Comparison of ENCODE assay signal across 24 cellular contexts in the genomic region with DNA sequence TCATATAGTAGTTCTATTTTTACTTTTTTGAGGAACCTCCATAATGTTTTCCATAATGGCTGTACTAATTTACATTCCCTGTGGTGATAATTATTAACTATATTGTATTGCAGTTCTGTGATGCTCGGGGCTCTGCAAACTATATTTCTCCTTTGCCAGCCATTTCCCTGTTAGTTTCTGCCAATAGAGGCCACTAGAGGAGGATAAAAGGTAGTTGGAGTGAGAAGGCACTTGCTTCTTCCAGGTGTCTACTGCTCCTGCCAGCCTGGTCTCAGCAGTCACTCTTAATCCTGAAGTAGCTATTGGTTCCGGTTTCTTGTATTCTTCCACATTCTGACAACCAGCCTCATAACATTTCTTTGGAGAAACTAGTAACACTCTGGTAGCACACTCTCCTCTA.
DNase-seq lines count a peak whose midpoint lies in the region; ATAC-seq, FAIRE-seq and TF ChIP-seq lines count a peak whose summit lies in the region.
"Had no signal": no experiment of that assay in that cellular context is flagged by ENCODE, and none has a peak within 500 bp of the region (broad histone marks: within the 10 kb centered on the region; RNA-seq: fewer than 3 reads in every experiment).

No MANE protein-coding gene starts in this region.

- ATAC-seq in WTC11: peak; percentile 65
- no peak for ATAC-seq in left ventricle myocardium superior
- ATAC-seq: heart left ventricle; naive thymus-derived CD8-positive, alpha-beta T cell; stimulated activated naive CD8-positive, alpha-beta T cell treated with anti-CD3 and anti-CD28 coated beads, Interleukin-15, amount 100 ng/mL, for 72 hours had no signal

- DNase-seq in DMS 273 (lab: John Stamatoyannopoulos, UW; ENCODE audit: unreplicated experiment): peak; percentile 8
- no peak for DNase-seq in DMS 273 treated with DMSO at 0.1 percent for 48 hours (lab: John Stamatoyannopoulos, UW)
- no peak for DNase-seq in WTC11 (ENCODE audit: low spot score)
- no peak for DNase-seq in kidney
- no peak for DNase-seq in SKM-1 (lab: John Stamatoyannopoulos, UW; ENCODE audit: unreplicated experiment)
- DNase-seq in GOT3 (lab: John Stamatoyannopoulos, UW): no peak
- DNase-seq in left ventricle myocardium superior: no peak
- DNase-seq: 8988T; amniotic stem cell; GF-D8; heart left ventricle; naive thymus-derived CD8-positive, alpha-beta T cell; NCI-H1436 treated with DMSO at 0.1 percent for 48 hours; NCI-H446; pancreas; sigmoid colon; stimulated activated naive CD8-positive, alpha-beta T cell treated with anti-CD3 and anti-CD28 coated beads, Interleukin-15, amount 100 ng/mL, for 72 hours; transverse colon had no signal

- H3K4me3 ChIP-seq in kidney (ENCODE audit: low read length in 2 of 2): no peak overlapping the region
- H3K4me3 ChIP-seq: BLaER1, HAP-1, heart left ventricle, pancreas, sigmoid colon, transverse colon had no signal

- FAIRE-seq in kidney (lab: Jason Lieb, UNC): no peak
- FAIRE-seq: D721Med, GM19239, pancreas had no signal

- no peaks in the 10 kb centered on the region for H3K4me1 ChIP-seq in kidney (ENCODE audit: control insufficient read depth in 1 of 2, insufficient read depth in 1 of 2, low read depth in 1 of 2, low read length in 2 of 2)
- H3K4me1 ChIP-seq: BLaER1, HAP-1, pancreas, transverse colon had no signal

- peaks cover 9% of the 10 kb centered on the region for H3K9me3 Mint-ChIP-seq in WTC11

- H3K27ac Mint-ChIP-seq in WTC11: no peak overlapping the region
- H3K27ac Mint-ChIP-seq: memory B cell; naive thymus-derived CD8-positive, alpha-beta T cell; stimulated activated naive CD8-positive, alpha-beta T cell treated with anti-CD3 and anti-CD28 coated beads, Interleukin-15, amount 100 ng/mL, for 72 hours had no signal

- H3K36me3 ChIP-seq in kidney (ENCODE audit: control insufficient read depth in 1 of 2, insufficient read depth in 2 of 2, low read length in 2 of 2): no peaks in the 10 kb centered on the region
- H3K36me3 ChIP-seq: BLaER1, HAP-1, heart left ventricle, pancreas, sigmoid colon, transverse colon had no signal

- peaks cover 17% of the 10 kb centered on the region for H3K4me1 Mint-ChIP-seq in WTC11
- H3K4me1 Mint-ChIP-seq: memory B cell; naive thymus-derived CD8-positive, alpha-beta T cell; stimulated activated naive CD8-positive, alpha-beta T cell treated with anti-CD3 and anti-CD28 coated beads, Interleukin-15, amount 100 ng/mL, for 72 hours had no signal

- H3K27me3 Mint-ChIP-seq in WTC11 (ENCODE audit: low read depth): no peaks in the 10 kb centered on the region
- H3K27me3 Mint-ChIP-seq: stimulated activated naive CD8-positive, alpha-beta T cell treated with anti-CD3 and anti-CD28 coated beads, Interleukin-15, amount 100 ng/mL, for 72 hours had no signal

- TF ChIP-seq CTCF in WTC11 (IDR thresholded peaks at IDR 0.05): no peak
- peak; percentile 12 for TF ChIP-seq CTCF in kidney (IDR thresholded peaks at IDR 0.05; ENCODE audit: borderline replicate concordance, extremely low read depth, insufficient read depth)

- no peak overlapping the region for H3K27ac ChIP-seq in kidney (ENCODE audit: low read depth in 2 of 2, low read length in 2 of 2)
- H3K27ac ChIP-seq: BLaER1, heart left ventricle, pancreas, sigmoid colon, transverse colon had no signal

- CTCF ChIA-PET in WTC11 (lab: Charles Lee): interaction anchor here (0.7 to 1.4 kb wide), 2 partner anchors 15 to 137 kb away, joined by 3 to 4 read pairs; no protein-coding TSS in a partner anchor

- intact Hi-C loops in kidney (cut with DNase I) (no loop called here), left ventricle myocardium superior (cut with micrococcal nuclease) (no loop called here)

- H3K4me3 Mint-ChIP-seq in WTC11: no peak overlapping the region
- H3K4me3 Mint-ChIP-seq: memory B cell; naive thymus-derived CD8-positive, alpha-beta T cell; stimulated activated naive CD8-positive, alpha-beta T cell treated with anti-CD3 and anti-CD28 coated beads, Interleukin-15, amount 100 ng/mL, for 72 hours had no signal

- H3K9ac ChIP-seq in kidney (ENCODE audit: low read length in 2 of 2): no peak overlapping the region
- H3K9ac ChIP-seq: BLaER1 had no signal

- H3K9me3 ChIP-seq in kidney (ENCODE audit: control insufficient read depth in 1 of 2, low read length in 2 of 2): no peaks in the 10 kb centered on the region
- H3K9me3 ChIP-seq: BLaER1, HAP-1, pancreas, transverse colon had no signal

- POLR2A ChIA-PET in WTC11 (lab: Charles Lee): interaction anchor here (1.0 kb wide), 1 partner anchor 29 kb away, joined by 3 read pairs; no protein-coding TSS in a partner anchor

- peak; percentile 40 for TF ChIP-seq RAD21 in Ishikawa (IDR thresholded peaks at IDR 0.05; ENCODE audit: low read depth)

- TF ChIP-seq EP300 in Ishikawa (IDR thresholded peaks at IDR 0.05; ENCODE audit: borderline replicate concordance): no peak

- H3K36me3 Mint-ChIP-seq in WTC11: no peaks in the 10 kb centered on the region
- H3K36me3 Mint-ChIP-seq: memory B cell; naive thymus-derived CD8-positive, alpha-beta T cell had no signal

TF ChIP-seq in Ishikawa, 13 proteins besides CTCF, POLR2A, EP300 and RAD21 (continues in another document):
- TF ChIP-seq YY1 (IDR thresholded peaks at IDR 0.05; ENCODE audit: low read depth): no peak
- no peak for TF ChIP-seq TAF1 (IDR thresholded peaks at IDR 0.05; ENCODE audit: low read depth)
- TF ChIP-seq EGR1 (IDR thresholded peaks at IDR 0.05): no peak
- TF ChIP-seq TEAD4 (IDR thresholded peaks at IDR 0.05): no peak
- no peak for TF ChIP-seq ZBTB7A (IDR thresholded peaks at IDR 0.05; ENCODE audit: low read depth)
- no peak for TF ChIP-seq FOXM1 (IDR thresholded peaks at IDR 0.05; ENCODE audit: borderline replicate concordance, low read depth)
- TF ChIP-seq, protein P1, sequence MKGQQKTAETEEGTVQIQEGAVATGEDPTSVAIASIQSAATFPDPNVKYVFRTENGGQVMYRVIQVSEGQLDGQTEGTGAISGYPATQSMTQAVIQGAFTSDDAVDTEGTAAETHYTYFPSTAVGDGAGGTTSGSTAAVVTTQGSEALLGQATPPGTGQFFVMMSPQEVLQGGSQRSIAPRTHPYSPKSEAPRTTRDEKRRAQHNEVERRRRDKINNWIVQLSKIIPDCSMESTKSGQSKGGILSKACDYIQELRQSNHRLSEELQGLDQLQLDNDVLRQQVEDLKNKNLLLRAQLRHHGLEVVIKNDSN (IDR thresholded peaks at IDR 0.05): no peak
- no peak for TF ChIP-seq NFIC (IDR thresholded peaks at IDR 0.05)
- no peak for TF ChIP-seq CREB1 (IDR thresholded peaks at IDR 0.05; ENCODE audit: low read depth)
- TF ChIP-seq TCF12 (IDR thresholded peaks at IDR 0.05; ENCODE audit: low read depth): no peak

TF ChIP-seq in WTC11, 78 proteins besides CTCF, POLR2A, EP300 and RAD21 (continues in another document):
- TF ChIP-seq, protein P2, sequence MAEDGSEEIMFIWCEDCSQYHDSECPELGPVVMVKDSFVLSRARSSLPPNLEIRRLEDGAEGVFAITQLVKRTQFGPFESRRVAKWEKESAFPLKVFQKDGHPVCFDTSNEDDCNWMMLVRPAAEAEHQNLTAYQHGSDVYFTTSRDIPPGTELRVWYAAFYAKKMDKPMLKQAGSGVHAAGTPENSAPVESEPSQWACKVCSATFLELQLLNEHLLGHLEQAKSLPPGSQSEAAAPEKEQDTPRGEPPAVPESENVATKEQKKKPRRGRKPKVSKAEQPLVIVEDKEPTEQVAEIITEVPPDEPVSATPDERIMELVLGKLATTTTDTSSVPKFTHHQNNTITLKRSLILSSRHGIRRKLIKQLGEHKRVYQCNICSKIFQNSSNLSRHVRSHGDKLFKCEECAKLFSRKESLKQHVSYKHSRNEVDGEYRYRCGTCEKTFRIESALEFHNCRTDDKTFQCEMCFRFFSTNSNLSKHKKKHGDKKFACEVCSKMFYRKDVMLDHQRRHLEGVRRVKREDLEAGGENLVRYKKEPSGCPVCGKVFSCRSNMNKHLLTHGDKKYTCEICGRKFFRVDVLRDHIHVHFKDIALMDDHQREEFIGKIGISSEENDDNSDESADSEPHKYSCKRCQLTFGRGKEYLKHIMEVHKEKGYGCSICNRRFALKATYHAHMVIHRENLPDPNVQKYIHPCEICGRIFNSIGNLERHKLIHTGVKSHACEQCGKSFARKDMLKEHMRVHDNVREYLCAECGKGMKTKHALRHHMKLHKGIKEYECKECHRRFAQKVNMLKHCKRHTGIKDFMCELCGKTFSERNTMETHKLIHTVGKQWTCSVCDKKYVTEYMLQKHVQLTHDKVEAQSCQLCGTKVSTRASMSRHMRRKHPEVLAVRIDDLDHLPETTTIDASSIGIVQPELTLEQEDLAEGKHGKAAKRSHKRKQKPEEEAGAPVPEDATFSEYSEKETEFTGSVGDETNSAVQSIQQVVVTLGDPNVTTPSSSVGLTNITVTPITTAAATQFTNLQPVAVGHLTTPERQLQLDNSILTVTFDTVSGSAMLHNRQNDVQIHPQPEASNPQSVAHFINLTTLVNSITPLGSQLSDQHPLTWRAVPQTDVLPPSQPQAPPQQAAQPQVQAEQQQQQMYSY (CRISPR knock-in tag; IDR thresholded peaks at IDR 0.05): no peak
- TF ChIP-seq JAZF1 (CRISPR knock-in tag; IDR thresholded peaks at IDR 0.05): no peak
- TF ChIP-seq ESRRA (CRISPR knock-in tag; IDR thresholded peaks at IDR 0.05; ENCODE audit: borderline replicate concordance): no peak
- no peak for TF ChIP-seq FOXK1 (CRISPR knock-in tag; IDR thresholded peaks at IDR 0.05)
- TF ChIP-seq, protein P3, sequence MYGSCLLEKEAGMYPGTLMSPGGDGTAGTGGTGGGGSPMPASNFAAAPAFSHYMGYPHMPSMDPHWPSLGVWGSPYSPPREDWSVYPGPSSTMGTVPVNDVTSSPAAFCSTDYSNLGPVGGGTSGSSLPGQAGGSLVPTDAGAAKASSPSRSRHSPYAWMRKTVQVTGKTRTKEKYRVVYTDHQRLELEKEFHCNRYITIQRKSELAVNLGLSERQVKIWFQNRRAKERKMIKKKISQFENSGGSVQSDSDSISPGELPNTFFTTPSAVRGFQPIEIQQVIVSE (CRISPR knock-in tag; IDR thresholded peaks at IDR 0.05; ENCODE audit: borderline replicate concordance): no peak
- TF ChIP-seq ZNF219 (CRISPR knock-in tag; IDR thresholded peaks at IDR 0.05; ENCODE audit: borderline replicate concordance): no peak
- TF ChIP-seq, protein P4, sequence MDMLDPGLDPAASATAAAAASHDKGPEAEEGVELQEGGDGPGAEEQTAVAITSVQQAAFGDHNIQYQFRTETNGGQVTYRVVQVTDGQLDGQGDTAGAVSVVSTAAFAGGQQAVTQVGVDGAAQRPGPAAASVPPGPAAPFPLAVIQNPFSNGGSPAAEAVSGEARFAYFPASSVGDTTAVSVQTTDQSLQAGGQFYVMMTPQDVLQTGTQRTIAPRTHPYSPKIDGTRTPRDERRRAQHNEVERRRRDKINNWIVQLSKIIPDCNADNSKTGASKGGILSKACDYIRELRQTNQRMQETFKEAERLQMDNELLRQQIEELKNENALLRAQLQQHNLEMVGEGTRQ (CRISPR knock-in tag; IDR thresholded peaks at IDR 0.05): no peak
